16 cellular contexts compared by ENCODE assay signal in the genomic region with DNA sequence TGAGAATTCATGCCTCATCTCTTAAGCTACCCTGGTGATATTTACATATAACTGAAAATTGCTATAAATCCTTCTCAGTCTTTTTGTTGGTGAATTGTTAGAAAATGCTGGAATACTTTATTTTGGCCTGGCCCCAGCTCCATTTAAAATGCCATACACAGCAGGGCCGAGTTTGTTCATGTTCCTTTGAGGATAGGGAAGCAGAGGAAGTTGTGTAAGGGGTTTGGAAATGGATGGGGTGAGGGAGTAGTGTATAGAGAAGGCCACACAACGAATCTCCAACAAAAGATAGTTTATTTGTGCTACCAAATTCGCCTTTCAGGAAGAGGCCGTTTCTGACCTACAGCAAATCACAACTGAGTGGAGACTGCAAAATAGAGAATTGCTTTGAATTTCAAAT.
DNase-seq lines count a peak whose midpoint lies in the region; ATAC-seq and TF ChIP-seq lines count a peak whose summit lies in the region.
"Had no signal": no experiment of that assay in that cellular context is flagged by ENCODE, and none has a peak within 500 bp of the region (broad histone marks: within the 10 kb centered on the region; RNA-seq: fewer than 3 reads in every experiment).

No MANE protein-coding gene starts in this region.

- POLR2A ChIA-PET in activated CD4-positive, alpha-beta memory T cell treated with anti-CD3 and anti-CD28 coated beads for 36 hours (lab: Charles Lee), result no interaction called here

- H3K9ac ChIP-seq in endodermal cell (ENCODE audit: extremely low read depth, low read length, poor library complexity, severe bottlenecking), result no peak overlapping the region

- no peak overlapping the region for H3K4me3 Mint-ChIP-seq in endodermal cell
- H3K4me3 Mint-ChIP-seq in neural crest cell, result no peak overlapping the region
- no peak overlapping the region for H3K4me3 Mint-ChIP-seq in activated CD4-positive, alpha-beta memory T cell treated with anti-CD3 and anti-CD28 coated beads for 36 hours

- WGBS in endodermal cell (ENCODE audit: insufficient coverage in 1 of 2, insufficient read length in 1 of 2), 2 experiments, result 83 to 90% methylated on average over 3 to 4 of the region's 4 CpGs

- in situ Hi-C loops in astrocyte of the spinal cord (cut with HindIII; ENCODE audit: low sequenced_read_pairs), result no loop called here

- H3K4me1 Mint-ChIP-seq in endodermal cell (peaks cover 33% of the 10 kb centered on the region), neural crest cell (peaks cover 11% of the 10 kb centered on the region)
- no peaks in the 10 kb centered on the region for H3K4me1 Mint-ChIP-seq in activated CD4-positive, alpha-beta memory T cell treated with anti-CD3 and anti-CD28 coated beads for 36 hours (ENCODE audit: low read depth)

- ATAC-seq in thoracic aorta (ENCODE audit: insufficient number of reproducible peaks, low FRiP score, low read depth), result peak; percentile 41

- no peak overlapping the region for H3K27ac ChIP-seq in endodermal cell (ENCODE audit: low read depth, low read length)
- peak overlapping the region in 1 of 2 donors; percentile 14 for H3K27ac ChIP-seq in thoracic aorta
- H3K27ac ChIP-seq: C4-2B, PC-9 had no signal

- no peaks in the 10 kb centered on the region for H3K36me3 ChIP-seq in endodermal cell (ENCODE audit: control insufficient read depth, insufficient read depth, low read length)
- no peaks in the 10 kb centered on the region for H3K36me3 ChIP-seq in thoracic aorta

- peak; percentile 5 for DNase-seq in astrocyte of the spinal cord (ENCODE audit: low read depth, low spot score)
- DNase-seq in endodermal cell, result no peak
- no peak for DNase-seq in neural crest cell (ENCODE audit: low read depth, low spot score)
- DNase-seq in thoracic aorta (ENCODE audit: low spot score), result no peak
- DNase-seq in activated CD4-positive, alpha-beta memory T cell treated with anti-CD3 and anti-CD28 coated beads for 36 hours, result no peak
- DNase-seq in GM03348 (ENCODE audit: low spot score), result no peak
- DNase-seq in NCI-H1048 (lab: John Stamatoyannopoulos, UW), result no peak
- DNase-seq: COR-L47, GF-D8, MV-4-11, NCI-H1436, NCI-H2029, NCI-H2171 treated with DMSO at 0.1 percent for 48 hours, NCI-H748 treated with DMSO at 0.1 percent for 48 hours, PC-9 had no signal

- H3K9me3 ChIP-seq in endodermal cell (ENCODE audit: control insufficient read depth, low read length) (no peaks in the 10 kb centered on the region), thoracic aorta (no peaks in the 10 kb centered on the region)

- CTCF ChIA-PET in activated CD4-positive, alpha-beta memory T cell treated with anti-CD3 and anti-CD28 coated beads for 36 hours (lab: Charles Lee), result no interaction called here

- H3K4me1 ChIP-seq in endodermal cell (ENCODE audit: control insufficient read depth, insufficient read depth, low read length) (peaks cover 10% of the 10 kb centered on the region), thoracic aorta (ENCODE audit: control insufficient read depth in 1 of 2, low read depth in 2 of 2) (peaks cover 4 to 39% of the 10 kb centered on the region in 2 donors)

- peaks cover 15% of the 10 kb centered on the region for H3K27me3 Mint-ChIP-seq in endodermal cell (ENCODE audit: insufficient read depth)
- H3K27me3 Mint-ChIP-seq in neural crest cell (ENCODE audit: low read depth), result no peaks in the 10 kb centered on the region
- no peaks in the 10 kb centered on the region for H3K27me3 Mint-ChIP-seq in activated CD4-positive, alpha-beta memory T cell treated with anti-CD3 and anti-CD28 coated beads for 36 hours

- H3K27me3 ChIP-seq in endodermal cell (ENCODE audit: control insufficient read depth, insufficient read depth, low read length, poor library complexity, severe bottlenecking), result no peaks in the 10 kb centered on the region
- no peaks in the 10 kb centered on the region for H3K27me3 ChIP-seq in thoracic aorta (replicated peaks; ENCODE audit: insufficient read depth)

- H3K4me3 ChIP-seq in astrocyte of the spinal cord (ENCODE audit: low read depth, low read length), result no peak overlapping the region
- H3K4me3 ChIP-seq in endodermal cell (ENCODE audit: low read length), result no peak overlapping the region
- H3K4me3 ChIP-seq in thoracic aorta, result peak overlapping the region; percentile 31
- H3K4me3 ChIP-seq: PC-9 had no signal

- H3K36me3 Mint-ChIP-seq in endodermal cell (ENCODE audit: low read depth), result no peaks in the 10 kb centered on the region
- no peaks in the 10 kb centered on the region for H3K36me3 Mint-ChIP-seq in neural crest cell (ENCODE audit: low read depth)
- no peaks in the 10 kb centered on the region for H3K36me3 Mint-ChIP-seq in activated CD4-positive, alpha-beta memory T cell treated with anti-CD3 and anti-CD28 coated beads for 36 hours

- H3K27ac Mint-ChIP-seq in endodermal cell (peak overlapping the region; percentile 67), neural crest cell (ENCODE audit: unreplicated experiment) (peak overlapping the region; percentile 75)
- no peak overlapping the region for H3K27ac Mint-ChIP-seq in activated CD4-positive, alpha-beta memory T cell treated with anti-CD3 and anti-CD28 coated beads for 36 hours

- H3K9me3 Mint-ChIP-seq in endodermal cell (no peaks in the 10 kb centered on the region), neural crest cell (no peaks in the 10 kb centered on the region)
- no peaks in the 10 kb centered on the region for H3K9me3 Mint-ChIP-seq in activated CD4-positive, alpha-beta memory T cell treated with anti-CD3 and anti-CD28 coated beads for 36 hours

- no peak for TF ChIP-seq CTCF in astrocyte of the spinal cord (IDR thresholded peaks at IDR 0.05; ENCODE audit: low read depth, low read length)
- TF ChIP-seq CTCF in endodermal cell (conservative IDR thresholded peaks at IDR 0.05), result no peak
- no peak for TF ChIP-seq CTCF in neural crest cell (conservative IDR thresholded peaks at IDR 0.05)
- TF ChIP-seq CTCF in thoracic aorta (IDR thresholded peaks at IDR 0.05), result no peak

- intact Hi-C loops in activated CD4-positive, alpha-beta memory T cell treated with anti-CD3 and anti-CD28 coated beads for 36 hours (cut with micrococcal nuclease), result no loop called here
